ENCODE assay signal across 23 cellular contexts in the genomic region with DNA sequence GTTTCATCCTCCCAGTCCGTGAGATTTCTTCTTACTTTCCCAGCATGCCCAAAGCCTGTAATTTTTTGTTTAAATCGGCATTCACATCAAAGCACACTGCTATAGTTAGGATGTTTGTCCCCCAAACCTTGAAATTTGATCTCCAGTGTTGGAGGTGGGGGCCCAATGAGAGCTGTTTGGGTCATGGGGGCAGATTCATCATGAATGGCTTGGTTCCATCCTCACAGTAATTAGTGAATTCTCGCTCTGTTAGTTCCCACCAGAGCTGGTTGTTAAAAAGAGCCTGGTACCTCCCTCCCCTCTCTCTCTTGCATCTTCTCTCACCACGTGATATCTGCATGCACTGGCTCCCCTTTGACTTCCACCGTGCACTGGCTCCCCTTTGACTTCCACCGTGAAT.
"Had no signal": no experiment of that assay in that cellular context is flagged by ENCODE, and none has a peak within 500 bp of the region (broad histone marks: within the 10 kb centered on the region; RNA-seq: fewer than 3 reads in every experiment).

No MANE protein-coding gene starts in this region.

- H3K27ac ChIP-seq: HL-60, SJSA1, SK-N-MC had no signal

- H3K4me1 Mint-ChIP-seq: IgD-negative memory B cell, T-cell had no signal

- H3K27me3 Mint-ChIP-seq: IgD-negative memory B cell, T-cell had no signal

- H3K36me3 ChIP-seq: SJSA1 had no signal

- DNase-seq: KBM-7, MV-4-11, NCI-H1048, NCI-H1105, NCI-H1417, NCI-H1436 treated with DMSO at 0.1 percent for 48 hours, NCI-H1694, NCI-H187 treated with DMSO at 0.1 percent for 48 hours, NCI-H2029 treated with DMSO at 0.1 percent for 48 hours, NCI-H2171 treated with DMSO at 0.1 percent for 48 hours, NCI-H345, NCI-H446 treated with DMSO at 0.1 percent for 48 hours, NCI-H510A treated with DMSO at 0.1 percent for 48 hours, NCI-H526, NCI-H774, Right ventricle myocardium superior, RPMI8226, SIG-M5, T-cell had no signal

- ATAC-seq: T-cell had no signal

- H3K4me3 ChIP-seq: SJSA1, SK-N-MC had no signal

- H3K9me3 ChIP-seq: SJSA1 had no signal

- H3K27me3 ChIP-seq: SJSA1 had no signal

- H3K27ac Mint-ChIP-seq: T-cell had no signal

- H3K4me3 Mint-ChIP-seq: IgD-negative memory B cell, T-cell had no signal
